ENCODE assay signal across 18 cellular contexts in genomic region chr3:82814660-82815059, GRCh38.
DNase-seq lines count a peak whose midpoint lies in the region; ATAC-seq, FAIRE-seq and TF ChIP-seq lines count a peak whose summit lies in the region.
"Had no signal": no experiment of that assay in that cellular context is flagged by ENCODE, and none has a peak within 500 bp of the region (broad histone marks: within the 10 kb centered on the region; RNA-seq: fewer than 3 reads in every experiment).

No MANE protein-coding gene starts in this region.

- H3K4me1 Mint-ChIP-seq in endothelial cell (ENCODE audit: unreplicated experiment), result no peaks in the 10 kb centered on the region
- H3K4me1 Mint-ChIP-seq: B cell had no signal

- H3K9me3 Mint-ChIP-seq in endothelial cell (ENCODE audit: unreplicated experiment), result peaks cover 6% of the 10 kb centered on the region

- no peak overlapping the region for H4K91ac ChIP-seq in neuronal stem cell (ENCODE audit: low read depth, low read length, poor library complexity)

- peak overlapping the region; percentile 10 for H3K14ac ChIP-seq in neuronal stem cell (ENCODE audit: low read length)

- H3K18ac ChIP-seq in neuronal stem cell (ENCODE audit: low read length), result no peak overlapping the region

- H3K9ac ChIP-seq in neuronal stem cell (ENCODE audit: low read depth, low read length, poor library complexity), result peak overlapping the region; percentile 15

- no peaks in the 10 kb centered on the region for H3K36me3 ChIP-seq in MG63
- H3K36me3 ChIP-seq in heart left ventricle, result no peaks in the 10 kb centered on the region
- no peaks in the 10 kb centered on the region for H3K36me3 ChIP-seq in neuronal stem cell (replicated peaks in 1 of 2; ENCODE audit: control insufficient read depth in 2 of 2, insufficient read depth in 2 of 2, low read length in 2 of 2)
- H3K36me3 ChIP-seq in aorta (ENCODE audit: control insufficient read depth in 1 of 2, insufficient read depth in 2 of 2, low read length in 1 of 2), result no peaks in the 10 kb centered on the region
- H3K36me3 ChIP-seq: HAP-1 had no signal

- H3K36me3 Mint-ChIP-seq in endothelial cell (ENCODE audit: low read depth, unreplicated experiment), result peaks cover 6% of the 10 kb centered on the region

- H3K4me3 Mint-ChIP-seq in endothelial cell (ENCODE audit: unreplicated experiment), result no peak overlapping the region
- H3K4me3 Mint-ChIP-seq: B cell; CD4-positive, alpha-beta T cell had no signal

- H2AFZ ChIP-seq in neuronal stem cell (ENCODE audit: low read length), result no peak overlapping the region

- no peaks in the 10 kb centered on the region for H3K9me3 ChIP-seq in MG63
- peaks cover 0 to 38% (median 4%) of the 10 kb centered on the region in 12 donors for H3K9me3 ChIP-seq in heart left ventricle
- H3K9me3 ChIP-seq in neuronal stem cell (replicated peaks in 1 of 2; ENCODE audit: control insufficient read depth in 2 of 2, insufficient read depth in 1 of 2, low read depth in 1 of 2, low read length in 2 of 2), result peaks cover 8 to 9% of the 10 kb centered on the region in 2 donors
- H3K9me3 ChIP-seq in aorta (ENCODE audit: control insufficient read depth, low read length), result no peaks in the 10 kb centered on the region
- H3K9me3 ChIP-seq: HAP-1 had no signal

- H2BK120ac ChIP-seq in neuronal stem cell (ENCODE audit: low read depth, low read length), result no peak overlapping the region

- no peaks in the 10 kb centered on the region for H3K4me1 ChIP-seq in heart left ventricle
- H3K4me1 ChIP-seq in neuronal stem cell (ENCODE audit: control insufficient read depth in 2 of 2, insufficient read depth in 1 of 2, low read depth in 1 of 2, low read length in 2 of 2), result no peaks in the 10 kb centered on the region
- H3K4me1 ChIP-seq in aorta (ENCODE audit: control insufficient read depth in 1 of 2, insufficient read depth in 2 of 2, low read length in 2 of 2), result no peaks in the 10 kb centered on the region
- H3K4me1 ChIP-seq: HAP-1 had no signal

- H3K27me3 ChIP-seq in MG63 (no peaks in the 10 kb centered on the region), heart left ventricle (no peaks in the 10 kb centered on the region), neuronal stem cell (ENCODE audit: control insufficient read depth in 3 of 3, insufficient read depth in 3 of 3, low read depth in 1 of 3, low read length in 3 of 3) (no peaks in the 10 kb centered on the region), aorta (ENCODE audit: control insufficient read depth in 1 of 2, insufficient read depth in 2 of 2, low read length in 1 of 2) (no peaks in the 10 kb centered on the region)

- peaks cover 2% of the 10 kb centered on the region for H3K27me3 Mint-ChIP-seq in endothelial cell (ENCODE audit: unreplicated experiment)
- H3K27me3 Mint-ChIP-seq: B cell; CD4-positive, alpha-beta T cell had no signal

- no peak overlapping the region for H3K4me2 ChIP-seq in neuronal stem cell (ENCODE audit: insufficient read depth, low read length, poor library complexity, severe bottlenecking)

- no peak for TF ChIP-seq POLR2A in heart left ventricle (IDR thresholded peaks at IDR 0.05)

- H3K4me3 ChIP-seq in MG63 (no peak overlapping the region), heart left ventricle (no peak overlapping the region), neuronal stem cell (ENCODE audit: low read length in 2 of 2) (no peak overlapping the region), aorta (ENCODE audit: low read length in 2 of 2) (no peak overlapping the region)
- H3K4me3 ChIP-seq: HAP-1 had no signal

- H2BK5ac ChIP-seq in neuronal stem cell (ENCODE audit: low read length), result peak overlapping the region; percentile 59

- no peak overlapping the region for H2BK15ac ChIP-seq in neuronal stem cell (ENCODE audit: low read length)

- no peak overlapping the region for H3K27ac Mint-ChIP-seq in endothelial cell (ENCODE audit: unreplicated experiment)
- H3K27ac Mint-ChIP-seq: B cell; CD4-positive, alpha-beta T cell had no signal

- H3K79me1 ChIP-seq in neuronal stem cell (ENCODE audit: low read depth, low read length), result peaks cover 2% of the 10 kb centered on the region

- H3K27ac ChIP-seq in heart left ventricle (no peak overlapping the region), neuronal stem cell (replicated peaks; ENCODE audit: low read length) (no peak overlapping the region), aorta (ENCODE audit: low read depth in 1 of 2, low read length in 2 of 2) (no peak overlapping the region)

- peak overlapping the region; percentile 97 for H4K8ac ChIP-seq in neuronal stem cell (ENCODE audit: low read depth, low read length)

- intact Hi-C loops in heart left ventricle (cut with DNase I), result no loop called here
- intact Hi-C loops in aorta (cut with DNase I), result no loop called here

- DNase-seq in MG63 (peak; percentile 18), heart left ventricle (peak in 4 of 5 donors; percentile 34 to 64 (median 54)), neuronal stem cell (ENCODE audit: low spot score) (no peak), aorta (peak in 1 of 2 donors; percentile 64), RCC 7860 (ENCODE audit: low spot score) (no peak), endothelial cell (ENCODE audit: low spot score) (no peak), ecto neural progenitor cell (ENCODE audit: low spot score) (no peak)
- DNase-seq: C1 segment of cervical spinal cord; Calu3; CD4-positive, alpha-beta T cell; DMS 273 treated with DMSO at 0.1 percent for 48 hours; GOT3 had no signal

- 47 to 88% (median 73%) methylated on average over 2 of the region's 2 CpGs for WGBS in heart left ventricle, 4 donors
- WGBS in neuronal stem cell (ENCODE audit: extremely low coverage in 2 of 2, insufficient read length in 2 of 2, insufficient replicate concordance in 1 of 2), 2 donors, result no CpG with 5 or more reads among the region's 2 CpGs
- 23 to 35% methylated on average over 2 of the region's 2 CpGs for WGBS in aorta, 2 donors

- H2AK5ac ChIP-seq in neuronal stem cell (ENCODE audit: low read depth, low read length), result no peak overlapping the region

- FAIRE-seq in RCC 7860 (lab: Jason Lieb, UNC), result no peak
- FAIRE-seq: A204.1, GM12892, HepG2, HTR-8/SVneo had no signal

- no peak overlapping the region for H3K23ac ChIP-seq in neuronal stem cell (ENCODE audit: low read depth, low read length, poor library complexity)

- TF ChIP-seq CTCF in heart left ventricle (IDR thresholded peaks at IDR 0.05), result no peak
- no peak for TF ChIP-seq CTCF in endothelial cell (IDR thresholded peaks at IDR 0.05; ENCODE audit: unreplicated experiment)

- peak; percentile 98 to 100 (median 100) for ATAC-seq in heart left ventricle
- ATAC-seq in aorta (ENCODE audit: low FRiP score), result peak; percentile 48
- ATAC-seq: HepG2 had no signal

- no peak overlapping the region for H3K4ac ChIP-seq in neuronal stem cell (ENCODE audit: low read length)

- no peak overlapping the region for H2BK12ac ChIP-seq in neuronal stem cell (ENCODE audit: low read length)

Comparison
In these comparisons a context has a peak if more than half of its experiments do, and no peak if none do; other contexts are left out.
1. DNase-seq: peak in MG63 (single experiment) and heart left ventricle (4 of 5); none in neuronal stem cell (single experiment), RCC 7860 (single experiment), endothelial cell (single experiment) and ecto neural progenitor cell (single experiment).